In the genomic region with DNA sequence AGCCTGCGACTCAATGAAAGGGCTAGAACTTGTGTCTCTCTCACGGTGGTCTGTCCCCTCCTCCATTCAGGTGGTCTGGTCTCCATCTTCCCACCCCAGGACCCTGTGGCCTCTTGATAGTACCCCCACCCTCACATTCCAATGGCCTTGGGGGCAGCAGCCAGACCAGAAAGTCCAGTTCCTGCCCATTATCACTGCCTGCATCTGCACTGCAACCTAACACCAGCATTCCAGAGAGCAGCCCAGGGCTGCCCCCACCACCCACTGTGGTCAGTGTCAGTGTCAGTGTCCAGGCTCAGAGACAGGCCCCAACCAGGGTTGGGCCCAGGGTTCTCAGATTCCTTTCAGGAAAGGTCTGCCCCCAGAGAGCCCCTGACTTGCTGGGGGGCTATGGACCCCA, we compare ENCODE assay signal across 23 cellular contexts. TPM values are rescaled to one million over a fixed set of nuclear protein-coding genes. Genes with fewer than 3 reads are reported as not detected.
A peak's percentile ranks its signal among the peaks of the same experiment; 100 is the strongest.
DNase-seq lines count a peak whose midpoint lies in the region; TF ChIP-seq lines count a peak whose summit lies in the region.
"Had no signal": no experiment of that assay in that cellular context is flagged by ENCODE, and none has a peak within 500 bp of the region (broad histone marks: within the 10 kb centered on the region; RNA-seq: fewer than 3 reads in every experiment).

No MANE protein-coding gene starts in this region.

- H3K9me3 ChIP-seq in HEK293 (ENCODE audit: control insufficient read depth, insufficient read depth, low read depth, low read length) (no peaks in the 10 kb centered on the region), SJCRH30 (replicated peaks) (no peaks in the 10 kb centered on the region), MG63 (no peaks in the 10 kb centered on the region)
- H3K9me3 ChIP-seq: breast epithelium, pancreas, suprapubic skin had no signal

- POLR2A ChIA-PET in HEK293 (lab: Yijun Ruan, JAX): no interaction called here
- POLR2A ChIA-PET in RWPE1 (lab: Yijun Ruan, JAX; ENCODE audit: low non-redundant PET): no interaction called here

- no peaks in the 10 kb centered on the region for H3K27me3 ChIP-seq in SJCRH30
- H3K27me3 ChIP-seq in MG63: no peaks in the 10 kb centered on the region
- H3K27me3 ChIP-seq: breast epithelium, pancreas had no signal

- intact Hi-C loops in posterior vena cava (cut with DNase I): no loop called here

- H3K4me3 ChIP-seq in HEK293 (ENCODE audit: low read depth, low read length): no peak overlapping the region
- H3K4me3 ChIP-seq in SJCRH30: no peak overlapping the region
- H3K4me3 ChIP-seq in MG63: no peak overlapping the region
- H3K4me3 ChIP-seq: breast epithelium, pancreas, suprapubic skin had no signal

- DNase-seq in SJCRH30 (peak; percentile 50 to 54), iris pigment epithelial cell (ENCODE audit: low read depth) (peak; percentile 19), posterior vena cava (ENCODE audit: low spot score) (peak; percentile 23), GF-D8 (lab: John Stamatoyannopoulos, UW) (no peak), MG63 (no peak), NCI-H82 treated with DMSO at 0.1 percent for 48 hours (lab: John Stamatoyannopoulos, UW; ENCODE audit: unreplicated experiment) (no peak), RWPE1 (ENCODE audit: low spot score) (no peak)
- DNase-seq: activated CD4-positive, alpha-beta memory T cell treated with anti-CD3 and anti-CD28 coated beads, Interleukin-2, amount 10 ng/mL, durations not matched to agents 7 days and 5 days; activated T-cell treated with anti-CD3 and anti-CD28 coated beads, Interleukin-2, amount 50 U/mL, for 48 hours; CD8-positive, alpha-beta memory T cell; head of caudate nucleus; NCI-H1105; NCI-H2171; pancreas; small intestine; T-helper 17 cell; WERI-Rb-1 had no signal

- TF ChIP-seq CTCF in HEK293 (tag by site-specific recombination; IDR thresholded peaks at IDR 0.05) (no peak), RWPE1 (conservative IDR thresholded peaks at IDR 0.05; ENCODE audit: low read depth) (no peak)

- H3K27ac ChIP-seq in HEK293 (ENCODE audit: extremely low read depth, low read depth, low read length) (no peak overlapping the region), SJCRH30 (no peak overlapping the region), RWPE1 (no peak overlapping the region)
- H3K27ac ChIP-seq: breast epithelium, KMS-11, pancreas, suprapubic skin, WERI-Rb-1 had no signal

- CTCF ChIA-PET in HEK293 (lab: Yijun Ruan, JAX): interaction anchor here (0.6 kb wide), 1 partner anchor 14 kb away, joined by 3 read pairs; no protein-coding TSS in a partner anchor
- CTCF ChIA-PET in RWPE1 (lab: Yijun Ruan, JAX): interaction anchor here (0.6 kb wide), 1 partner anchor 993 kb away, joined by 4 read pairs; no protein-coding TSS in a partner anchor

- H3K36me3 ChIP-seq in HEK293 (ENCODE audit: control insufficient read depth in 2 of 2, insufficient read depth in 1 of 2, low read length in 2 of 2) (no peaks in the 10 kb centered on the region), SJCRH30 (no peaks in the 10 kb centered on the region), MG63 (no peaks in the 10 kb centered on the region)
- H3K36me3 ChIP-seq: breast epithelium, pancreas, suprapubic skin, WERI-Rb-1 had no signal

- H3K4me1 ChIP-seq in HEK293 (ENCODE audit: control insufficient read depth, insufficient read depth, low read length) (no peaks in the 10 kb centered on the region), SJCRH30 (peaks cover 37% of the 10 kb centered on the region)
- H3K4me1 ChIP-seq: breast epithelium, pancreas, suprapubic skin had no signal

TF ChIP-seq in HEK293, 187 proteins besides CTCF, POLR2A, EP300 and RAD21:
- TF ChIP-seq, protein P1, sequence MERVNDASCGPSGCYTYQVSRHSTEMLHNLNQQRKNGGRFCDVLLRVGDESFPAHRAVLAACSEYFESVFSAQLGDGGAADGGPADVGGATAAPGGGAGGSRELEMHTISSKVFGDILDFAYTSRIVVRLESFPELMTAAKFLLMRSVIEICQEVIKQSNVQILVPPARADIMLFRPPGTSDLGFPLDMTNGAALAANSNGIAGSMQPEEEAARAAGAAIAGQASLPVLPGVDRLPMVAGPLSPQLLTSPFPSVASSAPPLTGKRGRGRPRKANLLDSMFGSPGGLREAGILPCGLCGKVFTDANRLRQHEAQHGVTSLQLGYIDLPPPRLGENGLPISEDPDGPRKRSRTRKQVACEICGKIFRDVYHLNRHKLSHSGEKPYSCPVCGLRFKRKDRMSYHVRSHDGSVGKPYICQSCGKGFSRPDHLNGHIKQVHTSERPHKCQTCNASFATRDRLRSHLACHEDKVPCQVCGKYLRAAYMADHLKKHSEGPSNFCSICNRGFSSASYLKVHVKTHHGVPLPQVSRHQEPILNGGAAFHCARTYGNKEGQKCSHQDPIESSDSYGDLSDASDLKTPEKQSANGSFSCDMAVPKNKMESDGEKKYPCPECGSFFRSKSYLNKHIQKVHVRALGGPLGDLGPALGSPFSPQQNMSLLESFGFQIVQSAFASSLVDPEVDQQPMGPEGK (tag by site-specific recombination; IDR thresholded peaks at IDR 0.05): 0 out of 2 replicates have a peak, but pooled peaks have one; percentile 24
- no peak for TF ChIP-seq ZNF629 (tag by site-specific recombination; IDR thresholded peaks at IDR 0.05)

RNA-seq across cellular contexts. Expression of a gene that starts 12.6 kb away (rescaled TPM):
- total RNA-seq in SJCRH30 (2014; rRNA removed; shearing (Covaris generic)): 6.6 and 8.7 TPM in 2 replicates
- not detected for total RNA-seq in posterior vena cava
- total RNA-seq in MG63 (2014; rRNA removed; shearing (Covaris generic); ENCODE audit: low replicate concordance): not detected in 2 replicates
- total RNA-seq: activated CD4-positive, alpha-beta memory T cell treated with anti-CD3 and anti-CD28 coated beads, Interleukin-2, amount 10 ng/mL, durations not matched to agents 7 days and 5 days; activated naive CD4-positive, alpha-beta T cell treated with anti-CD3 and anti-CD28 coated beads, Interleukin-2, amount 50 U/mL, for 72 hours; CD8-positive, alpha-beta memory T cell; Daoy; suprapubic skin; T-helper 17 cell had no signal

RNA-seq across cellular contexts. Expression of a gene that starts 57.5 kb away (rescaled TPM):
- total RNA-seq in SJCRH30 (2014; rRNA removed; shearing (Covaris generic)): 7.3 and 8.6 TPM in 2 replicates
- 1 to 10 TPM; 1.2 to 4.7 TPM for total RNA-seq in posterior vena cava
- total RNA-seq in MG63 (2014; rRNA removed; shearing (Covaris generic); ENCODE audit: low replicate concordance): 1.1 and 3.0 TPM in 2 replicates

Comparison
In these comparisons a context has a peak if more than half of its experiments do, and no peak if none do; other contexts are left out.
1. DNase-seq: peak in SJCRH30 (2 of 2), iris pigment epithelial cell (single experiment) and posterior vena cava (single experiment); none in GF-D8 (single experiment), MG63 (single experiment), NCI-H82 treated with DMSO at 0.1 percent for 48 hours (single experiment) and RWPE1 (single experiment).